In the genomic region with DNA sequence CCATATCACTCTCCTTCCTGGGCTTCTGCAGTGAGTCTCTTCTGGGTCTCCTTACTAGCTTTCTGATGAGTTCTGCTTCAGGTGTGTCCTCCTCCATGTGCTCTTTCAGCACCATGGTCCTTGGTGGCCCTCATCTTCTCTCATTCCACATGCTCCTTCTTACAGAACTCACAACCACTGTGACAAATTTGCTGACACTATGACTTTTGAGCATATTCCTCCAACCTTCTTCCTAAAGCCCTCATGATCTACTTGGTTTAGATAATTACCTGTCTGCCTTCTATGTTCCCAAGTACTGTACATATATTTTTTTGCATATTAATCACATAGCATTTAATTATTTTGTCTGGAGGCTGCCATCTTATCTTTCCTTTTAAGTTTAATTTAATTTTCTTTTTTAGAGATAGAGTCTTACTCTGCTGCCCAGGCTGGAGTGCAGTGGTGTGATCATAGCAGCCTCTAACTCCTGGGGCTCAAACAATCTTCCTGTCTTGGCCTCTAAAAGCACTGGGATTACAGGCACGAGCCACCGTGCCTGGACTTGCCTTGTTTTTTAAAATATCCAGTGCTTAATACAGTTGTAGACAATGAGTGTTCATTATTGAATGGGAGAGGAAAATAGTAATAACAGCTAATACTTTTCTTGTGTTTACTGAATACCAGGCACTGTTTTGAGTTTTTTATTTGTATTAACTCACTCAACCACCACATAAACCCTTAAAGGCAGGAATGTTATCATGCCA, we compare ENCODE assay signal across 11 cellular contexts. TPM values are rescaled to one million over a fixed set of nuclear protein-coding genes. Genes with fewer than 3 reads are reported as not detected.
"Had no signal": no experiment of that assay in that cellular context is flagged by ENCODE, and none has a peak within 500 bp of the region (broad histone marks: within the 10 kb centered on the region; RNA-seq: fewer than 3 reads in every experiment).

No MANE protein-coding gene starts in this region.

- H3K9me3 ChIP-seq: HAP-1 had no signal

- H3K9ac ChIP-seq: GM23248 had no signal

- H3K4me1 Mint-ChIP-seq: IgD-negative memory B cell had no signal

- H3K36me3 Mint-ChIP-seq: IgD-negative memory B cell had no signal

- H3K36me3 ChIP-seq: HAP-1 had no signal

- H3K27ac ChIP-seq: GM23248, HL-60 had no signal

- ATAC-seq: HCT116 had no signal

- DNase-seq: GM23248, GOT3, H7, HFFc6, KG1 had no signal

- H2AFZ ChIP-seq: GM23248 had no signal

- H3K4me1 ChIP-seq: HAP-1 had no signal

- H3K9me3 Mint-ChIP-seq: HFFc6 had no signal

- H3K4me3 ChIP-seq: GM23248, HAP-1 had no signal

- H3K4me3 Mint-ChIP-seq: HFFc6, IgD-negative memory B cell had no signal

- H3K27me3 Mint-ChIP-seq: IgD-negative memory B cell had no signal

- H3K27ac Mint-ChIP-seq: HFFc6, IgD-negative memory B cell had no signal

RNA-seq across cellular contexts. Expression of gene FAM216B, which starts 23.5 kb away (rescaled TPM):
- total RNA-seq: GM23248, H4, H7, HFFc6, HT1080 had no signal
- polyA plus RNA-seq: GM23248, IgD-negative memory B cell had no signal
